ENCODE assay signal across 9 cellular contexts in the genomic region with DNA sequence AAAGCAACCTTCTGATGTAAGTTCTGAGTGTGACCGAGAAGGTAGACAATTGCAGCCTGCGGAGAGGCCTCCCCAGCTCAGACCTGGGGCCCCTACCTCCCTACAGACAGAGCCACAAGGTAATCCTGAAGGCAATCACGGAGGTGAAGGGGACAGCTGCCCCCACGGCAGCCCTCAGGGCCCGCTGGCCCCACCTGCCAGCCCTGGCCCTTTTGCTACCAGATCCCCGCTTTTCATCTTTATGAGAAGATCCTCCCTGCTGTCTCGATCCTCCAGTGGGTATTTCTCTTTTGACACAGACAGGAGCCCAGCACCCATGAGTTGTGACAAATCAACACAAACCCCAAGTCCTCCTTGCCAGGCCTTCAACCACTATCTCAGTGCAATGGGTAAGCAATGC. TPM values are rescaled to one million over a fixed set of nuclear protein-coding genes. Genes with fewer than 3 reads are reported as not detected.
DNase-seq lines count a peak whose midpoint lies in the region; ATAC-seq and TF ChIP-seq lines count a peak whose summit lies in the region.
"Had no signal": no experiment of that assay in that cellular context is flagged by ENCODE, and none has a peak within 500 bp of the region (broad histone marks: within the 10 kb centered on the region; RNA-seq: fewer than 3 reads in every experiment).

No MANE protein-coding gene starts in this region.

- no peaks in the 10 kb centered on the region for H3K9me3 Mint-ChIP-seq in chondrocyte (ENCODE audit: low read depth)
- H3K9me3 Mint-ChIP-seq in osteocyte (ENCODE audit: unreplicated experiment), result no peaks in the 10 kb centered on the region

- H3K27ac Mint-ChIP-seq in chondrocyte (ENCODE audit: unreplicated experiment), result no peak overlapping the region
- peak overlapping the region; percentile 31 for H3K27ac Mint-ChIP-seq in osteocyte (ENCODE audit: unreplicated experiment)

- H3F3A ChIP-seq in DOHH2 (ENCODE audit: control insufficient read depth, insufficient read depth), result no peaks in the 10 kb centered on the region
- H3F3A ChIP-seq in MM.1S (ENCODE audit: insufficient read depth, low read length), result peaks cover 13% of the 10 kb centered on the region

- peak overlapping the region; percentile 88 for H3K4me2 ChIP-seq in DOHH2 (ENCODE audit: low read length)
- peak overlapping the region; percentile 66 for H3K4me2 ChIP-seq in MM.1S (ENCODE audit: low read depth, low read length)

- H4K20me1 ChIP-seq in DOHH2 (ENCODE audit: control insufficient read depth, insufficient read depth, low read depth, low read length) (peaks cover 39% of the 10 kb centered on the region), MM.1S (ENCODE audit: insufficient read depth, low read length) (peaks cover 27% of the 10 kb centered on the region)

- H3K27me3 ChIP-seq in DOHH2 (ENCODE audit: control insufficient read depth, low read length) (peaks cover 14% of the 10 kb centered on the region), MM.1S (replicated peaks; ENCODE audit: insufficient read depth, low read length) (no peaks in the 10 kb centered on the region)

- H2AFZ ChIP-seq in MM.1S (ENCODE audit: low read length), result no peak overlapping the region

- no peak for DNase-seq in MM.1S
- no peak for DNase-seq in chondrocyte (ENCODE audit: low spot score)
- no peak for DNase-seq in osteocyte (ENCODE audit: extremely low spot score, unreplicated experiment)
- no peak for DNase-seq in EL
- no peak for DNase-seq in GM20000 (ENCODE audit: low spot score)

- H3K4me1 Mint-ChIP-seq in chondrocyte (ENCODE audit: low read depth), result peaks cover 31% of the 10 kb centered on the region
- peaks cover 49% of the 10 kb centered on the region for H3K4me1 Mint-ChIP-seq in osteocyte (ENCODE audit: unreplicated experiment)

- H3K9ac ChIP-seq in MM.1S (ENCODE audit: low read length), result peak overlapping the region; percentile 97; the same call in 1 of the 2 replicates

- H3K4me1 ChIP-seq in DOHH2 (ENCODE audit: control insufficient read depth, low read length), result peaks cover 73% of the 10 kb centered on the region
- H3K4me1 ChIP-seq in MM.1S (ENCODE audit: low read length), result peaks cover 21% of the 10 kb centered on the region

- H3K4me3 Mint-ChIP-seq in chondrocyte (ENCODE audit: unreplicated experiment) (peak overlapping the region; percentile 85), osteocyte (ENCODE audit: unreplicated experiment) (peak overlapping the region; percentile 90)

- no peaks in the 10 kb centered on the region for H3K9me2 ChIP-seq in DOHH2 (replicated peaks; ENCODE audit: control insufficient read depth, low read length)
- H3K9me2 ChIP-seq in MM.1S (replicated peaks; ENCODE audit: insufficient read depth, low read length), result no peaks in the 10 kb centered on the region

- H3K36me3 Mint-ChIP-seq in chondrocyte (ENCODE audit: low read depth), result peaks cover 11% of the 10 kb centered on the region
- H3K36me3 Mint-ChIP-seq in osteocyte (ENCODE audit: unreplicated experiment), result peaks cover 52% of the 10 kb centered on the region

- ATAC-seq in HG02884 (IDR thresholded peaks at IDR 0.05; ENCODE audit: unreplicated experiment) (no peak), GM19463 (IDR thresholded peaks at IDR 0.05; ENCODE audit: unreplicated experiment) (no peak)

- H3K4me3 ChIP-seq in DOHH2 (ENCODE audit: low read length), result no peak overlapping the region; the same call in 1 of the 2 replicates
- H3K4me3 ChIP-seq in MM.1S (ENCODE audit: low read length), result peak overlapping the region; percentile 88

- H3K27me3 Mint-ChIP-seq in chondrocyte (ENCODE audit: low read depth), result no peaks in the 10 kb centered on the region
- no peaks in the 10 kb centered on the region for H3K27me3 Mint-ChIP-seq in osteocyte (ENCODE audit: unreplicated experiment)

- H3K79me2 ChIP-seq in DOHH2 (ENCODE audit: control insufficient read depth, low read length) (peaks cover 79% of the 10 kb centered on the region), MM.1S (ENCODE audit: low read length) (peaks cover 77% of the 10 kb centered on the region)

- peaks cover 74% of the 10 kb centered on the region for H3K36me3 ChIP-seq in DOHH2 (ENCODE audit: control insufficient read depth, low read length)
- H3K36me3 ChIP-seq in MM.1S (replicated peaks; ENCODE audit: insufficient read depth, low read length), result peaks cover 15% of the 10 kb centered on the region

- H3K9me3 ChIP-seq in DOHH2 (ENCODE audit: control insufficient read depth, insufficient read depth, low read length) (no peaks in the 10 kb centered on the region), MM.1S (replicated peaks; ENCODE audit: insufficient read depth, low read length) (no peaks in the 10 kb centered on the region)

- TF ChIP-seq CTCF in DOHH2 (IDR thresholded peaks at IDR 0.05; ENCODE audit: low read depth, low read length, poor library complexity, severe bottlenecking) (no peak), MM.1S (IDR thresholded peaks at IDR 0.05; ENCODE audit: low read length) (no peak), chondrocyte (IDR thresholded peaks at IDR 0.05) (no peak), osteocyte (IDR thresholded peaks at IDR 0.05) (no peak), GM20000 (IDR thresholded peaks at IDR 0.05; ENCODE audit: extremely low read depth, missing control alignments) (no peak)

- H3K27ac ChIP-seq in DOHH2 (ENCODE audit: low read depth, low read length) (no peak overlapping the region), MM.1S (ENCODE audit: low read length) (no peak overlapping the region; the same call in 1 of the 2 replicates)
- H3K27ac ChIP-seq: SK-N-MC had no signal

RNA-seq across cellular contexts. Expression of gene BCL2L11, which starts 3.0 kb away (rescaled TPM):
- total RNA-seq in chondrocyte, result 10.8 to 19.2 TPM (median 11.4 TPM) in 3 replicates
- total RNA-seq in osteocyte, result 38.9 and 40.4 TPM in 2 replicates
